In the genomic region with DNA sequence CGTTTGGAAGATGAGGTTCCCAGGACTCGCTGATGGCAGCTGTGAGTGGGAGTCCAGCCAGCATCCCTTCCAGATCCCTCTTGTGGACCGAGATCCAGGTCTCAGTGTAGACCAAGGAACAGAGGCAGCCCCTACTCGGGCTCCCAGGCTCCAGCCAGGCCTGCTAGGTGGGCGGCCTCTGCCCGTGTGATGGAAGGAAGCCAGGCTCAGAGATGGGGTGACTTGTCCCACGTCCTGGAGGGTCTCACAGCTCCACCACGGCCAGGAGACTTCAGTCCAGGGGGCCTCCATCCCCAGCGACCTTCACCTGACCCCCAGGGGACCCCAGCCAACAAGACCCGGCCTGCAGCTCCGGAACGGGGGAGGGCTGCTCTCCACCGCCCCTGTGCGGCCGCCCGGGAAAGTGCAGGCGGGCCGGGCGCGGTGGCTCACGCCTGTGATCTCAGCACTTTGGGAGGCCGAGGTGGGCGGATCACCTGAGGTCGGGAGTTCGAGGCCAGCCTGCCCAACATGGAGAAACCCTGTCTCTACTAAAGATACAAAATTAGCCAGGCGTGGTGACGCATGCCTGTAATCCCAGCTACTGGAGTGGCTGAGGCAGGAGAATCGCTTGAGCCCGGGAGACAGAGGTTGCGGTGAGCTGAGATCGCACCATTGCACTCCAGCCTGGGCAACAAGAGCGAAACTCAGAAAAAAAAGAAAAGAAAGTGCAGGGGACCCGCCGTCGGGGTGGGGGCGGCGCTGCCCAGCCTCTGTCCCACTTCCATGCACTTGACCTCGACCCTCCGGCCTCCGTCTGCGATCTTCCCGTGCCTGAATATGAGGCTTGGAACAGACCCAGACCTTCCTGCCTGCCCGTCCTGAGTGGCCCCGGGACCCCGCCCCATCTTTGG, we compare ENCODE assay signal across 9 cellular contexts. TPM values are rescaled to one million over a fixed set of nuclear protein-coding genes. Genes with fewer than 3 reads are reported as not detected.
DNase-seq lines count a peak whose midpoint lies in the region; ATAC-seq, FAIRE-seq and TF ChIP-seq lines count a peak whose summit lies in the region.
"Had no signal": no experiment of that assay in that cellular context is flagged by ENCODE, and none has a peak within 500 bp of the region (broad histone marks: within the 10 kb centered on the region; RNA-seq: fewer than 3 reads in every experiment).

No MANE protein-coding gene starts in this region.

- H3K4me3 ChIP-seq in colonic mucosa, result no peak overlapping the region

- POLR2A ChIA-PET in naive thymus-derived CD8-positive, alpha-beta T cell (lab: Charles Lee), result interaction anchor here (0.8 to 1.1 kb wide), 2 partner anchors 11 to 163 kb away, joined by 3 to 4 read pairs; no protein-coding TSS in a partner anchor

- H3K9ac ChIP-seq in colonic mucosa (ENCODE audit: low read depth in 2 of 2, low read length in 2 of 2), result no peak overlapping the region

- H3K9me3 ChIP-seq in colonic mucosa, result no peaks in the 10 kb centered on the region

- H3K4me1 Mint-ChIP-seq in T-helper 2 cell treated with Interferon-gamma antibody and Interleukin-4, amounts not matched to agents 5 μg/mL and 100 μg/mL, for 36 hours (ENCODE audit: low read depth), result peaks cover 5% of the 10 kb centered on the region
- H3K4me1 Mint-ChIP-seq in naive thymus-derived CD8-positive, alpha-beta T cell, result peaks cover 5 to 20% (median 11%) of the 10 kb centered on the region in 4 donors

- no peak overlapping the region for H3K27ac Mint-ChIP-seq in T-helper 2 cell treated with Interferon-gamma antibody and Interleukin-4, amounts not matched to agents 5 μg/mL and 100 μg/mL, for 36 hours
- peak overlapping the region in 2 of 10 donors; percentile 4 to 37 for H3K27ac Mint-ChIP-seq in naive thymus-derived CD8-positive, alpha-beta T cell

- peaks cover 3% of the 10 kb centered on the region for H3K9me3 Mint-ChIP-seq in T-helper 2 cell treated with Interferon-gamma antibody and Interleukin-4, amounts not matched to agents 5 μg/mL and 100 μg/mL, for 36 hours
- H3K9me3 Mint-ChIP-seq in naive thymus-derived CD8-positive, alpha-beta T cell, result peaks cover 0 to 2% (median 0%) of the 10 kb centered on the region in 9 donors

- no peaks in the 10 kb centered on the region for H3K36me3 ChIP-seq in colonic mucosa

- H3K27ac ChIP-seq in colonic mucosa, result no peak overlapping the region

- intact Hi-C loops in colonic mucosa (cut with DNase I), result no loop called here

- peaks cover 28% of the 10 kb centered on the region for H3K27me3 ChIP-seq in colonic mucosa

- peak; percentile 37 to 58 for ATAC-seq in naive thymus-derived CD8-positive, alpha-beta T cell
- ATAC-seq in GM18870 (IDR thresholded peaks at IDR 0.05; ENCODE audit: unreplicated experiment), result no peak

- DNase-seq in AG08396 (ENCODE audit: low spot score) (peak; percentile 66), GM19239 (ENCODE audit: insufficient read length, low spot score) (peak; percentile 51), colonic mucosa (no peak), NCI-H2107 treated with DMSO at 0.1 percent for 48 hours (lab: John Stamatoyannopoulos, UW; ENCODE audit: unreplicated experiment) (no peak), activated gamma-delta T cell treated with Interleukin-2 at 50 U/mL for 16 hours (no peak)
- peak; percentile 40 for DNase-seq in T-helper 2 cell treated with Interferon-gamma antibody and Interleukin-4, amounts not matched to agents 5 μg/mL and 100 μg/mL, for 36 hours (ENCODE audit: low spot score)
- DNase-seq in naive thymus-derived CD8-positive, alpha-beta T cell, result peak in 8 of 10 donors; percentile 30 to 57 (median 48)

- FAIRE-seq in GM19239 (lab: Jason Lieb, UNC), result no peak
- FAIRE-seq: frontal cortex had no signal

- no peaks in the 10 kb centered on the region for H3K4me1 ChIP-seq in colonic mucosa

- no peak overlapping the region for H3K4me3 Mint-ChIP-seq in T-helper 2 cell treated with Interferon-gamma antibody and Interleukin-4, amounts not matched to agents 5 μg/mL and 100 μg/mL, for 36 hours
- peak overlapping the region in 4 of 10 donors; percentile 36 to 56 (median 50) for H3K4me3 Mint-ChIP-seq in naive thymus-derived CD8-positive, alpha-beta T cell

- TF ChIP-seq CTCF in colonic mucosa (IDR thresholded peaks at IDR 0.05), result peak; percentile 77

- peaks cover 23% of the 10 kb centered on the region for H3K27me3 Mint-ChIP-seq in T-helper 2 cell treated with Interferon-gamma antibody and Interleukin-4, amounts not matched to agents 5 μg/mL and 100 μg/mL, for 36 hours (ENCODE audit: low read depth)
- H3K27me3 Mint-ChIP-seq in naive thymus-derived CD8-positive, alpha-beta T cell, result peaks cover 6 to 27% (median 17%) of the 10 kb centered on the region in 5 donors

- no peaks in the 10 kb centered on the region for H3K36me3 Mint-ChIP-seq in T-helper 2 cell treated with Interferon-gamma antibody and Interleukin-4, amounts not matched to agents 5 μg/mL and 100 μg/mL, for 36 hours (ENCODE audit: low read depth)
- peaks cover 0 to 7% (median 0%) of the 10 kb centered on the region in 3 donors for H3K36me3 Mint-ChIP-seq in naive thymus-derived CD8-positive, alpha-beta T cell

RNA-seq across cellular contexts. Expression of a gene that starts 0.6 kb away (rescaled TPM):
- total RNA-seq in colonic mucosa, result 1 to 10 TPM; 4.5 to 7.3 TPM
- total RNA-seq in naive thymus-derived CD8-positive, alpha-beta T cell, result 1 to 10 TPM; 1.1 to 1.2 TPM
- under 1 TPM; 0.17 to 0.33 (median 0.17) TPM for polyA plus RNA-seq in naive thymus-derived CD8-positive, alpha-beta T cell

RNA-seq across cellular contexts. Expression of a gene that starts 11.6 kb away (rescaled TPM):
- total RNA-seq in colonic mucosa, result 10 to 100 TPM; 13.3 to 14.4 TPM
- 10 to 100 TPM; 31.5 to 33.0 TPM for total RNA-seq in naive thymus-derived CD8-positive, alpha-beta T cell
- polyA plus RNA-seq in naive thymus-derived CD8-positive, alpha-beta T cell, result 10 to 100 TPM; 31.6 to 43.3 (median 42.3) TPM

RNA-seq across cellular contexts. Expression of a gene that starts 34.9 kb away (rescaled TPM):
- total RNA-seq in colonic mucosa, result 1 to 10 TPM; 2.7 to 9.5 TPM
- total RNA-seq in naive thymus-derived CD8-positive, alpha-beta T cell, result 1 to 10 TPM; 3.6 to 4.0 TPM
- polyA plus RNA-seq in naive thymus-derived CD8-positive, alpha-beta T cell, result 1 to 10 TPM in 1 of 3 donors, under 1 TPM in 2; 0.30 to 1.8 (median 0.41) TPM

RNA-seq across cellular contexts. Expression of a gene that starts 35.9 kb away (rescaled TPM):
- total RNA-seq in colonic mucosa, result 10 to 100 TPM; 60.7 to 93.4 TPM
- 10 to 100 TPM; 41.7 to 46.7 TPM for total RNA-seq in naive thymus-derived CD8-positive, alpha-beta T cell
- 10 to 100 TPM; 20.6 to 43.5 (median 27.9) TPM for polyA plus RNA-seq in naive thymus-derived CD8-positive, alpha-beta T cell

RNA-seq across cellular contexts. Expression of a gene that starts 48.2 kb away (rescaled TPM):
- total RNA-seq in colonic mucosa, result 1 to 10 TPM in 1 of 2 donors, under 1 TPM in 1; 0.61 to 1.0 TPM
- total RNA-seq in naive thymus-derived CD8-positive, alpha-beta T cell, result 10 to 100 TPM; 46.9 to 55.9 TPM
- polyA plus RNA-seq in naive thymus-derived CD8-positive, alpha-beta T cell, result 100 to 1,000 TPM; 228 to 450 (median 333) TPM

Comparison
In these comparisons a context has a peak if more than half of its experiments do, and no peak if none do; other contexts are left out.
1. DNase-seq: peak in AG08396 (single experiment), GM19239 (single experiment), T-helper 2 cell treated with Interferon-gamma antibody and Interleukin-4, amounts not matched to agents 5 μg/mL and 100 μg/mL, for 36 hours (single experiment) and naive thymus-derived CD8-positive, alpha-beta T cell (8 of 10); none in colonic mucosa (single experiment), NCI-H2107 treated with DMSO at 0.1 percent for 48 hours (single experiment) and activated gamma-delta T cell treated with Interleukin-2 at 50 U/mL for 16 hours (single experiment).